9 cellular contexts compared by ENCODE assay signal in the genomic region with DNA sequence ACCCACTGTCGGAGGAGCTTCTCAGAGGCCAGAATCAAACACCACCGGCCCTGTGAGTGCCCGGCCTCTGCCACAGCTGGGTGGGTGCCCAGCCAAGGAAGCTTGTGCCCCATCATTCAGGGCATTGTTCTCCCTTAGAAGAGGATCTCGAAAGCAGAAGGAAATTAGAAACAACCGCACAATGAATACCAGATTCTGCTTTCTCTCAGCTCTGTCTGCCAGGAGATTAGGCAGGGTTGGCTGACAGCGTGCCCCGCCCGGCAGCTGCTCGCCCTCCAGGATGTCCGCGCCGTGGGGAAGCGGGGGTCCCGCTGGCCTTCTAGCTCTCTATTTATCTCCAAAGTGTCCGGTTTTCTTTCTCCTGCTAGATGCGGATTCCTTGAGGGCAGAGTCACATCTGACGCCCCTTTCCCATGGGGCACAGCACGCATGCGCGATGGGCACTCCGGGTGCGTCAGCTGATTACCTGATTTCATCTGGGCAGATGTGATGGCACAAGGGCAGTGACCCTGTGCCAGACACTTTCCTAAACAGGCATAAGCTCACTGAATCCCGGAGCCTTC. TPM values are rescaled to one million over a fixed set of nuclear protein-coding genes. Genes with fewer than 3 reads are reported as not detected.
DNase-seq lines count a peak whose midpoint lies in the region; ATAC-seq and TF ChIP-seq lines count a peak whose summit lies in the region.
"Had no signal": no experiment of that assay in that cellular context is flagged by ENCODE, and none has a peak within 500 bp of the region (broad histone marks: within the 10 kb centered on the region; RNA-seq: fewer than 3 reads in every experiment).

No MANE protein-coding gene starts in this region.

- DNase-seq in AG04450 (ENCODE audit: low read depth, low spot score) = peak; percentile 38
- DNase-seq in HUDEP-2 (lab: John Stamatoyannopoulos, UW; ENCODE audit: unreplicated experiment in 76 of 76) = peak in 55 of 76 experiments; percentile 3 to 71 (median 43)
- DNase-seq in SKM-1 treated with dmso at 0.1 percent for 144 hours (lab: John Stamatoyannopoulos, UW; ENCODE audit: unreplicated experiment) = peak; percentile 56
- peak; percentile 86 for DNase-seq in astrocyte of the spinal cord (ENCODE audit: low read depth, low spot score)
- DNase-seq in immature natural killer cell = no peak
- DNase-seq in HEK293T (ENCODE audit: extremely low spot score) = no peak

- H3K9ac ChIP-seq in skeletal muscle satellite cell (ENCODE audit: low read depth, low read length) = peak overlapping the region; percentile 86

- H3K9me3 Mint-ChIP-seq in immature natural killer cell = no peaks in the 10 kb centered on the region

- peak overlapping the region in 4 of 5 donors; percentile 39 to 68 (median 64) for H3K4me3 Mint-ChIP-seq in immature natural killer cell

- CTCF ChIA-PET in AG04450 (lab: Charles Lee) = interaction anchor here (0.6 to 3.2 kb wide), 8 partner anchors 10 to 1238 kb away, joined by 3 to 24 read pairs (median 6); partner anchors contain the start of gene MYRF
- CTCF ChIA-PET in HEK293T (lab: Yijun Ruan, JAX) = interaction anchor here (1.6 kb wide), 1 partner anchor 15 kb away, joined by 5 read pairs; no protein-coding TSS in a partner anchor

- H3K27me3 Mint-ChIP-seq in immature natural killer cell (ENCODE audit: low read depth in 3 of 3) = peaks cover 7 to 19% (median 14%) of the 10 kb centered on the region in 3 donors

- peak overlapping the region; percentile 87 for H3K27ac ChIP-seq in AG04450 (ENCODE audit: low read depth, low read length)
- H3K27ac ChIP-seq: cardiac muscle cell had no signal

- POLR2A ChIA-PET in AG04450 (lab: Yijun Ruan, JAX) (interaction anchor here (0.6 to 1.9 kb wide), 10 partner anchors 13 to 397 kb away, joined by 3 to 9 read pairs (median 3); partner anchors contain the start of genes AHNAK, EEF1G and SCGB1A1), HEK293T (lab: Yijun Ruan, JAX) (no interaction called here)

- peaks cover 31% of the 10 kb centered on the region for H3K4me1 ChIP-seq in skeletal muscle satellite cell (ENCODE audit: control insufficient read depth, insufficient read depth, low read length)

- H3K4me3 ChIP-seq in AG04450 (ENCODE audit: low read depth, low read length) (peak overlapping the region; percentile 53), astrocyte of the spinal cord (ENCODE audit: low read depth, low read length) (peak overlapping the region; percentile 32), skeletal muscle satellite cell (ENCODE audit: low read length) (peak overlapping the region; percentile 71)
- H3K4me3 ChIP-seq: cardiac muscle cell had no signal

- peaks cover 4 to 18% (median 5%) of the 10 kb centered on the region in 3 donors for H3K36me3 Mint-ChIP-seq in immature natural killer cell

- H3K4me2 ChIP-seq in skeletal muscle satellite cell (ENCODE audit: low read length) = peak overlapping the region; percentile 86

- H3K27ac Mint-ChIP-seq in immature natural killer cell = peak overlapping the region in 2 of 6 donors; percentile 28 to 36

- in situ Hi-C loops in astrocyte of the spinal cord (cut with HindIII; ENCODE audit: low sequenced_read_pairs) = no loop called here

- peaks cover 10 to 12% of the 10 kb centered on the region in 2 donors for H3K4me1 Mint-ChIP-seq in immature natural killer cell

- H3K27me3 ChIP-seq in AG04450 (ENCODE audit: control insufficient read depth, insufficient read depth, low read length) (no peaks in the 10 kb centered on the region), skeletal muscle satellite cell (ENCODE audit: control insufficient read depth, insufficient read depth, low read length) (no peaks in the 10 kb centered on the region)
- H3K27me3 ChIP-seq: cardiac muscle cell had no signal

- H3K9me3 ChIP-seq in AG04450 (ENCODE audit: control insufficient read depth, insufficient read depth, low read length) (no peaks in the 10 kb centered on the region), skeletal muscle satellite cell (replicated peaks; ENCODE audit: low read length) (no peaks in the 10 kb centered on the region)

- TF ChIP-seq CTCF in AG04450 (IDR thresholded peaks at IDR 0.05; ENCODE audit: low read depth, low read length) (no peak), astrocyte of the spinal cord (IDR thresholded peaks at IDR 0.05; ENCODE audit: low read depth, low read length) (no peak)

- no peaks in the 10 kb centered on the region for H3K36me3 ChIP-seq in skeletal muscle satellite cell (ENCODE audit: insufficient read depth, low read length)
- H3K36me3 ChIP-seq: cardiac muscle cell had no signal

- ATAC-seq in GM19328 (IDR thresholded peaks at IDR 0.05; ENCODE audit: unreplicated experiment) = no peak

TF ChIP-seq in HEK293T, 16 proteins besides CTCF, POLR2A, EP300 and RAD21:
- TF ChIP-seq NFRKB (IDR thresholded peaks at IDR 0.05) = no peak
- TF ChIP-seq TARDBP (IDR thresholded peaks at IDR 0.05) = no peak
- no peak for TF ChIP-seq PKNOX1 (IDR thresholded peaks at IDR 0.05)
- TF ChIP-seq SP1 (IDR thresholded peaks at IDR 0.05) = no peak
- no peak for TF ChIP-seq ARNT (IDR thresholded peaks at IDR 0.05)
- no peak for TF ChIP-seq SUZ12 (IDR thresholded peaks at IDR 0.05)
- no peak for TF ChIP-seq L3MBTL2 (conservative IDR thresholded peaks at IDR 0.05)

RNA-seq across cellular contexts. Expression of gene SCGB1A1, which starts 25.5 kb away (rescaled TPM):
- polyA plus RNA-seq in AG04450 (2011; rRNA removed) = not detected in 2 replicates
- not detected in 2 replicates for polyA minus RNA-seq in AG04450 (2011; rRNA and poly(A)+ RNA removed)
- polyA plus RNA-seq in immature natural killer cell = not detected
- not detected in 2 replicates for total RNA-seq in skeletal muscle satellite cell (2012; rRNA removed)
- total RNA-seq: cardiac muscle cell had no signal
- polyA plus RNA-seq: cardiac muscle cell had no signal

Comparison
In these comparisons a context has a peak if more than half of its experiments do, and no peak if none do; other contexts are left out.
1. DNase-seq: peak in AG04450 (single experiment), HUDEP-2 (55 of 76), SKM-1 treated with dmso at 0.1 percent for 144 hours (single experiment) and astrocyte of the spinal cord (single experiment); none in immature natural killer cell (0 of 3) and HEK293T (single experiment).
2. Peak in every context shown above with its lines, with median percentiles within 50 percentile points of each other: H3K4me3 ChIP-seq.